In genomic region chr2:96305979-96306308, GRCh38 we compare ENCODE assay signal across 8 cellular contexts. TPM values are rescaled to one million over a fixed set of nuclear protein-coding genes. Genes with fewer than 3 reads are reported as not detected.
DNase-seq lines count a peak whose midpoint lies in the region; ATAC-seq and TF ChIP-seq lines count a peak whose summit lies in the region.

No MANE protein-coding gene starts in this region.

- no peak overlapping the region for H3K4ac ChIP-seq in trophoblast cell (ENCODE audit: low read depth, low read length)

- peak overlapping the region; percentile 76 for H3K9ac ChIP-seq in trophoblast cell (ENCODE audit: low read length)

- no peak overlapping the region for H2BK12ac ChIP-seq in trophoblast cell (ENCODE audit: low read length)

- in situ Hi-C loops in GM13977 (cut with MboI; ENCODE audit: low pct_unique_long_range_greater_than_20kb, low sequenced_read_pairs, unreplicated experiment), result no loop called here

- H3K9me3 ChIP-seq in SJSA1 (replicated peaks) (no peaks in the 10 kb centered on the region), trophoblast cell (ENCODE audit: insufficient read depth, low read depth, low read length) (no peaks in the 10 kb centered on the region)

- H3K14ac ChIP-seq in trophoblast cell (ENCODE audit: low read length), result peak overlapping the region; percentile 68

- peak overlapping the region; percentile 60 for H3K4me2 ChIP-seq in trophoblast cell (ENCODE audit: low read length)

- ATAC-seq in esophagus mucosa (peak; percentile 4), GM21390 (IDR thresholded peaks at IDR 0.05; ENCODE audit: unreplicated experiment) (no peak)

- no peak overlapping the region for H2BK5ac ChIP-seq in trophoblast cell (ENCODE audit: low read depth, low read length, poor library complexity)

- peak overlapping the region; percentile 86 for H4K12ac ChIP-seq in trophoblast cell (ENCODE audit: low read depth, low read length)

- H3K27ac ChIP-seq in SJSA1, result peak overlapping the region; percentile 57
- no peak overlapping the region for H3K27ac ChIP-seq in trophoblast cell (ENCODE audit: low read depth, low read length)

- peak overlapping the region; percentile 94 for H4K8ac ChIP-seq in trophoblast cell (ENCODE audit: low read depth, low read length)

- no peak overlapping the region for H3K18ac ChIP-seq in trophoblast cell (ENCODE audit: low read length)

- H3K36me3 ChIP-seq in SJSA1 (peaks cover 35% of the 10 kb centered on the region), trophoblast cell (ENCODE audit: control insufficient read depth in 1 of 2, insufficient read depth in 2 of 2, low read length in 2 of 2) (peaks cover 18 to 22% of the 10 kb centered on the region in 2 experiments)

- peak overlapping the region; percentile 84 for H4K91ac ChIP-seq in trophoblast cell (ENCODE audit: low read depth, low read length)

- H2AFZ ChIP-seq in trophoblast cell (ENCODE audit: insufficient read depth, low read length, poor library complexity), result no peak overlapping the region

- H2AK5ac ChIP-seq in trophoblast cell (ENCODE audit: low read length), result peak overlapping the region; percentile 44

- DNase-seq in GM12864 (ENCODE audit: low read depth), result no peak
- no peak for DNase-seq in SJSA1 (ENCODE audit: low read depth in 1 of 2, low spot score in 2 of 2)
- no peak for DNase-seq in trophoblast cell
- DNase-seq in activated CD4-positive, CD25-positive, alpha-beta regulatory T cell (lab: John Stamatoyannopoulos, UW), result no peak
- no peak for DNase-seq in NCI-H69 (lab: John Stamatoyannopoulos, UW)
- no peak for DNase-seq in GM13977 (ENCODE audit: low spot score)

- WGBS in trophoblast cell (ENCODE audit: extremely low coverage, insufficient coverage, insufficient read length), result no CpG with 5 or more reads among the region's 9 CpGs

- no peak overlapping the region for H2BK120ac ChIP-seq in trophoblast cell (ENCODE audit: insufficient read depth, low read length, poor library complexity)

- peak overlapping the region; percentile 72 for H3K4me3 ChIP-seq in GM12864 (ENCODE audit: low read depth, low read length)
- H3K4me3 ChIP-seq in SJSA1, result peak overlapping the region; percentile 57
- H3K4me3 ChIP-seq in trophoblast cell (ENCODE audit: low read depth, low read length), result peak overlapping the region; percentile 95

- H3K79me1 ChIP-seq in trophoblast cell (ENCODE audit: low read length), result peaks cover 9% of the 10 kb centered on the region

- H3K79me2 ChIP-seq in trophoblast cell (ENCODE audit: control insufficient read depth, insufficient read depth, low read length, poor library complexity), result peaks cover 10% of the 10 kb centered on the region

- TF ChIP-seq CTCF in GM12864 (IDR thresholded peaks at IDR 0.05; ENCODE audit: low read depth, low read length, missing control alignments) (no peak), GM13977 (IDR thresholded peaks at IDR 0.05; ENCODE audit: extremely low read depth, insufficient read depth, missing control alignments) (no peak)

- H3K4me1 ChIP-seq in SJSA1 (replicated peaks), result peaks cover 12% of the 10 kb centered on the region
- H3K4me1 ChIP-seq in trophoblast cell (ENCODE audit: control insufficient read depth in 1 of 2, insufficient read depth in 2 of 2, low read length in 2 of 2), result peaks cover 7 to 10% of the 10 kb centered on the region in 2 experiments

- no peaks in the 10 kb centered on the region for H3K27me3 ChIP-seq in SJSA1 (replicated peaks)
- H3K27me3 ChIP-seq in trophoblast cell (ENCODE audit: insufficient read depth, low read length), result no peaks in the 10 kb centered on the region

- H3K23ac ChIP-seq in trophoblast cell (ENCODE audit: low read length), result no peak overlapping the region

RNA-seq across cellular contexts. Expression of gene SNRNP200, which starts 0.6 kb away (rescaled TPM):
- total RNA-seq in SJSA1 (2014; rRNA removed; shearing (Covaris generic)), result 29.9 and 33.1 TPM in 2 replicates
- 66.6 TPM for total RNA-seq in esophagus mucosa
- polyA plus RNA-seq in trophoblast cell (2013), result 75.8 and 76.3 TPM in 2 replicates

RNA-seq across cellular contexts. Expression of gene ITPRIPL1, which starts 19.2 kb away (rescaled TPM):
- total RNA-seq in SJSA1 (2014; rRNA removed; shearing (Covaris generic)), result 0.50 and 0.55 TPM in 2 replicates
- 1.8 TPM for total RNA-seq in esophagus mucosa
- polyA plus RNA-seq in trophoblast cell (2013), result 1.4 and 1.5 TPM in 2 replicates

RNA-seq across cellular contexts. Expression of gene NCAPH, which starts 29.6 kb away (rescaled TPM):
- 45.7 and 55.7 TPM in 2 replicates for total RNA-seq in SJSA1 (2014; rRNA removed; shearing (Covaris generic))
- 11.7 TPM for total RNA-seq in esophagus mucosa
- 22.8 and 23.0 TPM in 2 replicates for polyA plus RNA-seq in trophoblast cell (2013)

RNA-seq across cellular contexts. Expression of gene CIAO1, which starts 39.9 kb away (rescaled TPM):
- total RNA-seq in SJSA1 (2014; rRNA removed; shearing (Covaris generic)), result 86.9 and 88.2 TPM in 2 replicates
- total RNA-seq in esophagus mucosa, result 43.2 TPM
- polyA plus RNA-seq in trophoblast cell (2013), result 43.1 and 43.2 TPM in 2 replicates

RNA-seq across cellular contexts. Expression of gene TMEM127, which starts 40.1 kb away (rescaled TPM):
- total RNA-seq in SJSA1 (2014; rRNA removed; shearing (Covaris generic)), result 24.3 and 25.1 TPM in 2 replicates
- total RNA-seq in esophagus mucosa, result 34.3 TPM
- polyA plus RNA-seq in trophoblast cell (2013), result 36.6 and 38.2 TPM in 2 replicates
